In the genomic region with DNA sequence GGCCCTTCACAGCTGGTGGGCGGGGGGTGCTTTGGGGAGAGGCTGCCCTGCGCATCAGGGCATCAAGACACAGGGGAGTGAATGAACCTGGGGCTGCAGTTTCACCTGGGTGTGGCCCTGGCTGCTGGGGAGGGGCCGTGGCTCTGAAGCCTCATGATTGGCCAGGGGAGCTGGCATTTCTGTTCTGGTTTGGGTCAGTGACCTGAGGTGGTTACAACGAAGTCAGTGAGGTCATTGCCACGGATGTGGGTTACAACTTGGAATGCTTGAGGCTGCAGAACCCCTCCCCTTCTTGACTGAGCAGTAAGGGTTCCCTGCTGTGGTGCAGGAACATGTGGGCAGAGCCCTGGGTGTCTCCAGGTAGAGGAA, we compare ENCODE assay signal across 8 cellular contexts. TPM values are rescaled to one million over a fixed set of nuclear protein-coding genes. Genes with fewer than 3 reads are reported as not detected.
DNase-seq lines count a peak whose midpoint lies in the region; ATAC-seq and TF ChIP-seq lines count a peak whose summit lies in the region.

No MANE protein-coding gene starts in this region.

- H3K27ac ChIP-seq in ascending aorta = no peak overlapping the region

- H3K36me3 ChIP-seq in MG63 (peaks cover 6% of the 10 kb centered on the region), ascending aorta (peaks cover 9 to 21% of the 10 kb centered on the region in 2 donors)

- H3K27me3 Mint-ChIP-seq in natural killer cell (ENCODE audit: low read depth in 2 of 2) = no peaks in the 10 kb centered on the region

- H3K9me3 ChIP-seq in MG63 = no peaks in the 10 kb centered on the region
- no peaks in the 10 kb centered on the region for H3K9me3 ChIP-seq in ascending aorta

- H3K36me3 Mint-ChIP-seq in natural killer cell = no peaks in the 10 kb centered on the region

- no peaks in the 10 kb centered on the region for H3K9me3 Mint-ChIP-seq in natural killer cell

- ATAC-seq in GM19025 (IDR thresholded peaks at IDR 0.05; ENCODE audit: low read depth, unreplicated experiment) = peak; percentile 30
- ATAC-seq in natural killer cell = peak; percentile 75 to 81 (median 80)

- peak overlapping the region; percentile 74 for H3K4me3 Mint-ChIP-seq in natural killer cell

- peak overlapping the region; percentile 71 to 87 for H3K27ac Mint-ChIP-seq in natural killer cell

- TF ChIP-seq CTCF in natural killer cell (IDR thresholded peaks at IDR 0.05) (no peak), ascending aorta (IDR thresholded peaks at IDR 0.05) (no peak)

- H3K27me3 ChIP-seq in MG63 = no peaks in the 10 kb centered on the region
- no peaks in the 10 kb centered on the region for H3K27me3 ChIP-seq in ascending aorta

- H3K4me1 ChIP-seq in ascending aorta = peaks cover 16 to 22% of the 10 kb centered on the region in 2 donors

- H3K4me1 Mint-ChIP-seq in natural killer cell = peaks cover 30 to 62% of the 10 kb centered on the region in 2 donors

- H3K4me3 ChIP-seq in MG63 = no peak overlapping the region
- no peak overlapping the region for H3K4me3 ChIP-seq in ascending aorta

- intact Hi-C loops in natural killer cell (cut with micrococcal nuclease) = no loop called here
- intact Hi-C loops in ascending aorta (cut with DNase I) = no loop called here

- DNase-seq in AG08395 (ENCODE audit: low spot score) (peak; percentile 86), MG63 (peak; percentile 85), natural killer cell (peak; percentile 70), SK-N-DZ (ENCODE audit: low spot score) (no peak), ascending aorta (ENCODE audit: low spot score in 2 of 2) (no peak), NCI-H2029 treated with DMSO at 0.1 percent for 48 hours (lab: John Stamatoyannopoulos, UW) (no peak)
- DNase-seq in activated effector memory CD4-positive, alpha-beta T cell treated with Interleukin-2 at 50 U/mL for 16 hours = peak; percentile 44

RNA-seq across cellular contexts. Expression of gene TCEA2, which starts 3.0 kb away (rescaled TPM):
- 37.8 and 48.0 TPM in 2 replicates for total RNA-seq in MG63 (2014; rRNA removed; shearing (Covaris generic); ENCODE audit: low replicate concordance)
- total RNA-seq in natural killer cell = 10 to 100 TPM; 25.0 to 28.7 (median 28.5) TPM
- 33.1 and 37.2 TPM in 2 replicates for polyA plus RNA-seq in SK-N-DZ (2014; cell fraction: cytosol; rRNA removed)
- 164 and 170 TPM in 2 replicates for polyA plus RNA-seq in SK-N-DZ (2014; cell fraction: nucleus; rRNA removed)
- total RNA-seq in ascending aorta = 61.4 TPM

RNA-seq across cellular contexts. Expression of gene RGS19, which starts 13.4 kb away (rescaled TPM):
- total RNA-seq in MG63 (2014; rRNA removed; shearing (Covaris generic); ENCODE audit: low replicate concordance) = 20.2 and 40.9 TPM in 2 replicates
- total RNA-seq in natural killer cell = 10 to 100 TPM; 61.9 to 76.4 (median 68.2) TPM
- polyA plus RNA-seq in SK-N-DZ (2014; cell fraction: cytosol; rRNA removed) = 30.3 and 30.4 TPM in 2 replicates
- polyA plus RNA-seq in SK-N-DZ (2014; cell fraction: nucleus; rRNA removed) = 28.4 and 31.8 TPM in 2 replicates
- 109 TPM for total RNA-seq in ascending aorta

RNA-seq across cellular contexts. Expression of gene OPRL1, which starts 13.9 kb away (rescaled TPM):
- total RNA-seq in MG63 (2014; rRNA removed; shearing (Covaris generic); ENCODE audit: low replicate concordance) = 1.2 and 3.9 TPM in 2 replicates
- total RNA-seq in natural killer cell = 1 to 10 TPM; 1.2 to 2.2 (median 1.4) TPM
- polyA plus RNA-seq in SK-N-DZ (2014; cell fraction: cytosol; rRNA removed) = 14.7 and 15.5 TPM in 2 replicates
- polyA plus RNA-seq in SK-N-DZ (2014; cell fraction: nucleus; rRNA removed) = 7.1 and 11.7 TPM in 2 replicates
- 0.21 TPM for total RNA-seq in ascending aorta

RNA-seq across cellular contexts. Expression of gene SOX18, which starts 16.5 kb away (rescaled TPM):
- 0.22 and 0.92 TPM in 2 replicates for total RNA-seq in MG63 (2014; rRNA removed; shearing (Covaris generic); ENCODE audit: low replicate concordance)
- total RNA-seq in natural killer cell (not detected), ascending aorta (244 TPM)
- polyA plus RNA-seq in SK-N-DZ (2014; cell fraction: cytosol; rRNA removed) = not detected in 2 replicates
- not detected in 2 replicates for polyA plus RNA-seq in SK-N-DZ (2014; cell fraction: nucleus; rRNA removed)

RNA-seq across cellular contexts. Expression of gene LKAAEAR1, which starts 18.2 kb away (rescaled TPM):
- 5.0 and 9.9 TPM in 2 replicates for total RNA-seq in MG63 (2014; rRNA removed; shearing (Covaris generic); ENCODE audit: low replicate concordance)
- not detected for total RNA-seq in natural killer cell
- not detected in 2 replicates for polyA plus RNA-seq in SK-N-DZ (2014; cell fraction: cytosol; rRNA removed)
- polyA plus RNA-seq in SK-N-DZ (2014; cell fraction: nucleus; rRNA removed) = not detected in 2 replicates
- total RNA-seq in ascending aorta = not detected

Comparison
In these comparisons a context has a peak if more than half of its experiments do, and no peak if none do; other contexts are left out.
1. DNase-seq: peak in AG08395 (single experiment), MG63 (single experiment), activated effector memory CD4-positive, alpha-beta T cell treated with Interleukin-2 at 50 U/mL for 16 hours (single experiment) and natural killer cell (single experiment); none in SK-N-DZ (single experiment), ascending aorta (0 of 2) and NCI-H2029 treated with DMSO at 0.1 percent for 48 hours (single experiment).